Comparison of ENCODE assay signal across 10 cellular contexts in the genomic region with DNA sequence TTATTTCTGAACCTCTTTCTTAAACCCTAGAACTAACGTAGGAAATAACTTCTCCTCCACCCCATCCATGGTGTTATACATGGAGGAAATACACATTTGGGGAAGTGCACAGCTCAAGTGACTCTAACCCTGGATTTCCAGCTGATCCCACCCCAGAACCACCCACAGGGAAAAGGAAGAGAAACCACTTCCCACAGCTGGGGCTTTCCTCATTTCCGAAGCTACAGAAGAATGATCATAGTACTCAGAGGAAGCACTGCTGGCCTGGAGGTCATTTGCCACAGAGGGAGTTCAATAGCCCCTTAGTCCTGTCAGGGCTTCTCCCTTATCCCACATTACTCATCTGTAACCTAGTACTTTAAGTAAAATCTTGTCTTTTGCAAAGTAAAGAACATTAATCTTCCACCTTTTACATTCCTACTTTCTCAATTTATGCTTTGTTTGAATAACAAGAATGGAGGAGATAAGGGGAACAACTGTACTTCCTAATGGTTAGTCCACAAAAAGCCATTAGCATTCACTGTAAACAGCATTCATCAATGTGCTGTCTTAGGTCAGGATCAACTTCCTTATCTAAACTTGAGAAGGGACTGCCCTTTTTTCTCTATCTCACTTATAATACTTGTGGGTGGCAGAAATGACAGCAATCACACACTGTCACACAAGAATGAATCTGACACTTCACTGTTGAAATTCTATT.
DNase-seq lines count a peak whose midpoint lies in the region; ATAC-seq, FAIRE-seq and TF ChIP-seq lines count a peak whose summit lies in the region.
"Had no signal": no experiment of that assay in that cellular context is flagged by ENCODE, and none has a peak within 500 bp of the region (broad histone marks: within the 10 kb centered on the region; RNA-seq: fewer than 3 reads in every experiment).

No MANE protein-coding gene starts in this region.

- CTCF ChIA-PET in Caco-2 (lab: Charles Lee), result no interaction called here

- H3K4me3 ChIP-seq in gastroesophageal sphincter, result no peak overlapping the region
- no peak overlapping the region for H3K4me3 ChIP-seq in Caco-2 (ENCODE audit: low read depth, low read length)
- H3K4me3 ChIP-seq: psoas muscle had no signal

- H3K36me3 ChIP-seq in gastroesophageal sphincter, result no peaks in the 10 kb centered on the region
- H3K36me3 ChIP-seq in Caco-2 (ENCODE audit: control insufficient read depth, insufficient read depth, low read length), result no peaks in the 10 kb centered on the region

- H3K9me3 ChIP-seq in gastroesophageal sphincter (no peaks in the 10 kb centered on the region), Caco-2 (no peaks in the 10 kb centered on the region)
- H3K9me3 ChIP-seq: psoas muscle had no signal

- FAIRE-seq in urothelium cell line (lab: Jason Lieb, UNC), result no peak

- no peak for TF ChIP-seq CTCF in gastroesophageal sphincter (IDR thresholded peaks at IDR 0.05)
- TF ChIP-seq CTCF in GM13977 (IDR thresholded peaks at IDR 0.05; ENCODE audit: extremely low read depth, insufficient read depth, missing control alignments), result no peak
- TF ChIP-seq CTCF in Caco-2 (IDR thresholded peaks at IDR 0.05; ENCODE audit: insufficient read depth in 1 of 2, low read depth in 1 of 2, low read length in 1 of 2, severe bottlenecking in 1 of 2, unreplicated experiment in 1 of 2), result no peak

- H3K27me3 ChIP-seq in gastroesophageal sphincter (no peaks in the 10 kb centered on the region), Caco-2 (replicated peaks; ENCODE audit: control insufficient read depth, insufficient read depth, low read length) (no peaks in the 10 kb centered on the region)

- no peak for TF ChIP-seq POLR2A in gastroesophageal sphincter (IDR thresholded peaks at IDR 0.05)

- H3K36me3 Mint-ChIP-seq in stimulated activated effector memory CD8-positive, alpha-beta T cell treated with anti-CD3 and anti-CD28 coated beads, Interleukin-12 subunit alpha, Interleukin-12 subunit beta, amount 100 ng/mL, for 72 hours, result peaks cover 10% of the 10 kb centered on the region
- no peaks in the 10 kb centered on the region for H3K36me3 Mint-ChIP-seq in Caco-2 (ENCODE audit: insufficient read depth, unreplicated experiment)

- peak overlapping the region; percentile 53 to 71 (median 66) for H3K27ac ChIP-seq in gastroesophageal sphincter
- H3K27ac ChIP-seq: psoas muscle, RWPE1 had no signal

- peak overlapping the region; percentile 24 for H3K4me3 Mint-ChIP-seq in stimulated activated effector memory CD8-positive, alpha-beta T cell treated with anti-CD3 and anti-CD28 coated beads, Interleukin-12 subunit alpha, Interleukin-12 subunit beta, amount 100 ng/mL, for 72 hours
- no peak overlapping the region for H3K4me3 Mint-ChIP-seq in Caco-2 (ENCODE audit: unreplicated experiment)

- no peaks in the 10 kb centered on the region for H3K9me3 Mint-ChIP-seq in stimulated activated effector memory CD8-positive, alpha-beta T cell treated with anti-CD3 and anti-CD28 coated beads, Interleukin-12 subunit alpha, Interleukin-12 subunit beta, amount 100 ng/mL, for 72 hours
- no peaks in the 10 kb centered on the region for H3K9me3 Mint-ChIP-seq in Caco-2 (ENCODE audit: unreplicated experiment)

- POLR2A ChIA-PET in Caco-2 (lab: Charles Lee), result no interaction called here

- no TSS peak for BruUV-seq in Caco-2 (replicated peaks; lab: Mats Ljungman, UMichigan)

- H3K4me1 Mint-ChIP-seq in stimulated activated effector memory CD8-positive, alpha-beta T cell treated with anti-CD3 and anti-CD28 coated beads, Interleukin-12 subunit alpha, Interleukin-12 subunit beta, amount 100 ng/mL, for 72 hours, result peaks cover 43% of the 10 kb centered on the region
- peaks cover 11% of the 10 kb centered on the region for H3K4me1 Mint-ChIP-seq in Caco-2 (ENCODE audit: low read depth, unreplicated experiment)

- no peak for TF ChIP-seq EP300 in gastroesophageal sphincter (IDR thresholded peaks at IDR 0.05)

- WGBS in gastroesophageal sphincter (ENCODE audit: low coverage in 1 of 2), 2 donors, result 56 to 86% methylated on average over 1 to 2 of the region's 2 CpGs

- H3K27me3 Mint-ChIP-seq in Caco-2 (ENCODE audit: insufficient read depth, unreplicated experiment), result peaks cover 11% of the 10 kb centered on the region

- peak; percentile 33 for ATAC-seq in GM18907 (IDR thresholded peaks at IDR 0.05; ENCODE audit: unreplicated experiment)
- peak; percentile 50 for ATAC-seq in gastroesophageal sphincter
- ATAC-seq in stimulated activated effector memory CD8-positive, alpha-beta T cell treated with anti-CD3 and anti-CD28 coated beads, Interleukin-12 subunit alpha, Interleukin-12 subunit beta, amount 100 ng/mL, for 72 hours, result no peak

- DNase-seq in KBM-7 (peak; percentile 37), GM13977 (ENCODE audit: low spot score) (no peak), retina (no peak), Caco-2 (no peak), urothelium cell line (ENCODE audit: low spot score) (no peak)
- DNase-seq in stimulated activated effector memory CD8-positive, alpha-beta T cell treated with anti-CD3 and anti-CD28 coated beads, Interleukin-12 subunit alpha, Interleukin-12 subunit beta, amount 100 ng/mL, for 72 hours (ENCODE audit: low spot score in 2 of 2), result no peak
- DNase-seq: psoas muscle had no signal

- in situ Hi-C loops in KBM-7 (cut with MboI; ENCODE audit: low pct_unique_long_range_greater_than_20kb, low sequenced_read_pairs), result no loop called here
- in situ Hi-C loops in GM13977 (cut with MboI; ENCODE audit: low pct_unique_long_range_greater_than_20kb, low sequenced_read_pairs, unreplicated experiment), result loop anchor here (10.0 kb wide), 1 partner anchor 72 kb away; no protein-coding TSS in a partner anchor

- H3K4me1 ChIP-seq in gastroesophageal sphincter, result peaks cover 0 to 64% (median 4%) of the 10 kb centered on the region in 3 donors
- peaks cover 7% of the 10 kb centered on the region; the same call in 1 of the 2 replicates for H3K4me1 ChIP-seq in Caco-2
- H3K4me1 ChIP-seq: psoas muscle had no signal

- H3K27ac Mint-ChIP-seq in stimulated activated effector memory CD8-positive, alpha-beta T cell treated with anti-CD3 and anti-CD28 coated beads, Interleukin-12 subunit alpha, Interleukin-12 subunit beta, amount 100 ng/mL, for 72 hours, result peak overlapping the region; percentile 81
- no peak overlapping the region for H3K27ac Mint-ChIP-seq in Caco-2 (ENCODE audit: unreplicated experiment)

- intact Hi-C loops in Caco-2 (cut with micrococcal nuclease; ENCODE audit: unreplicated experiment), result no loop called here
